Comparison of ENCODE assay signal across 1 cellular context in the genomic region with DNA sequence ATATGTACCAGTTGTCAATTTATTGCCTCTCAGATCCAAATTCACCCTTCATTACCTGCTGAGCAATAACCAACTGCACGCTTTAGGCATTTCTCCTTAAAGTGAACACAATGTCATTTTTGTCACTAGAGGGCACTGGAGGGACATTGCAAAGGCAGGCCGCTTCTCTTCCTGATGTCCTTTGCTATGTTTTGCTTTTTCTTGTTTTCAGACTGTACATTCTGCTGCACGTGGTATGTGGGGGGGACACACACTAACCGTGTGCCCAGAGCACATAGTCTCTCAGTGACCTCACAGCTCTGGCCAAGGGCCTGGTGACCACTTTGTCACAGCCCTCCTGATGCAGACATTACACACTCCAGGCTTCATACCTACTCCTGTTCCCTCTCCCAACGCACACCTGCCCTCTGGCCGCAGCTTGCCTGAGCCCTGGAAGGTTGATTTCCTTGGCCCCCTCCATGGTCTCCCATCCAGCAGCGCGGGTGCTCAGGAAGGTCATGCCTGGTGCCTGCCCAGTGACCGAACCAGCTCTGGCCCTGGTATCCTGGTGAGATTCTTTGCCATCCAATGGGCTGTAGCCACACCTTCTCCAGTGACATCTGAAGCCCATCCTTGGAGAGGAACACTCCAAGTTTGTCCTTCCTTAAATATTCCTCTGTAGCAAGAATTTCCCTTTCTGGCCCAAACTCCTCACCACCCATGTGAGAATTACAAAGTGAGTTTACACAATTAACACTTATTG.
TF ChIP-seq lines count a peak whose summit lies in the region.

No MANE protein-coding gene starts in this region.

TF ChIP-seq in GM12878, 131 proteins besides CTCF, POLR2A, EP300 and RAD21 (continued from another document):
- TF ChIP-seq, protein P1, sequence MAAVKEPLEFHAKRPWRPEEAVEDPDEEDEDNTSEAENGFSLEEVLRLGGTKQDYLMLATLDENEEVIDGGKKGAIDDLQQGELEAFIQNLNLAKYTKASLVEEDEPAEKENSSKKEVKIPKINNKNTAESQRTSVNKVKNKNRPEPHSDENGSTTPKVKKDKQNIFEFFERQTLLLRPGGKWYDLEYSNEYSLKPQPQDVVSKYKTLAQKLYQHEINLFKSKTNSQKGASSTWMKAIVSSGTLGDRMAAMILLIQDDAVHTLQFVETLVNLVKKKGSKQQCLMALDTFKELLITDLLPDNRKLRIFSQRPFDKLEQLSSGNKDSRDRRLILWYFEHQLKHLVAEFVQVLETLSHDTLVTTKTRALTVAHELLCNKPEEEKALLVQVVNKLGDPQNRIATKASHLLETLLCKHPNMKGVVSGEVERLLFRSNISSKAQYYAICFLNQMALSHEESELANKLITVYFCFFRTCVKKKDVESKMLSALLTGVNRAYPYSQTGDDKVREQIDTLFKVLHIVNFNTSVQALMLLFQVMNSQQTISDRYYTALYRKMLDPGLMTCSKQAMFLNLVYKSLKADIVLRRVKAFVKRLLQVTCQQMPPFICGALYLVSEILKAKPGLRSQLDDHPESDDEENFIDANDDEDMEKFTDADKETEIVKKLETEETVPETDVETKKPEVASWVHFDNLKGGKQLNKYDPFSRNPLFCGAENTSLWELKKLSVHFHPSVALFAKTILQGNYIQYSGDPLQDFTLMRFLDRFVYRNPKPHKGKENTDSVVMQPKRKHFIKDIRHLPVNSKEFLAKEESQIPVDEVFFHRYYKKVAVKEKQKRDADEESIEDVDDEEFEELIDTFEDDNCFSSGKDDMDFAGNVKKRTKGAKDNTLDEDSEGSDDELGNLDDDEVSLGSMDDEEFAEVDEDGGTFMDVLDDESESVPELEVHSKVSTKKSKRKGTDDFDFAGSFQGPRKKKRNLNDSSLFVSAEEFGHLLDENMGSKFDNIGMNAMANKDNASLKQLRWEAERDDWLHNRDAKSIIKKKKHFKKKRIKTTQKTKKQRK (IDR thresholded peaks at IDR 0.05; ENCODE audit: low read depth, low read length) = no peak
- TF ChIP-seq, protein P2, sequence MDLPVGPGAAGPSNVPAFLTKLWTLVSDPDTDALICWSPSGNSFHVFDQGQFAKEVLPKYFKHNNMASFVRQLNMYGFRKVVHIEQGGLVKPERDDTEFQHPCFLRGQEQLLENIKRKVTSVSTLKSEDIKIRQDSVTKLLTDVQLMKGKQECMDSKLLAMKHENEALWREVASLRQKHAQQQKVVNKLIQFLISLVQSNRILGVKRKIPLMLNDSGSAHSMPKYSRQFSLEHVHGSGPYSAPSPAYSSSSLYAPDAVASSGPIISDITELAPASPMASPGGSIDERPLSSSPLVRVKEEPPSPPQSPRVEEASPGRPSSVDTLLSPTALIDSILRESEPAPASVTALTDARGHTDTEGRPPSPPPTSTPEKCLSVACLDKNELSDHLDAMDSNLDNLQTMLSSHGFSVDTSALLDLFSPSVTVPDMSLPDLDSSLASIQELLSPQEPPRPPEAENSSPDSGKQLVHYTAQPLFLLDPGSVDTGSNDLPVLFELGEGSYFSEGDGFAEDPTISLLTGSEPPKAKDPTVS (IDR thresholded peaks at IDR 0.05; ENCODE audit: low read depth, low read length) = no peak
- no peak for TF ChIP-seq SMAD1 (IDR thresholded peaks at IDR 0.05; ENCODE audit: low read depth, partially characterized antibody)
- TF ChIP-seq, protein P3, sequence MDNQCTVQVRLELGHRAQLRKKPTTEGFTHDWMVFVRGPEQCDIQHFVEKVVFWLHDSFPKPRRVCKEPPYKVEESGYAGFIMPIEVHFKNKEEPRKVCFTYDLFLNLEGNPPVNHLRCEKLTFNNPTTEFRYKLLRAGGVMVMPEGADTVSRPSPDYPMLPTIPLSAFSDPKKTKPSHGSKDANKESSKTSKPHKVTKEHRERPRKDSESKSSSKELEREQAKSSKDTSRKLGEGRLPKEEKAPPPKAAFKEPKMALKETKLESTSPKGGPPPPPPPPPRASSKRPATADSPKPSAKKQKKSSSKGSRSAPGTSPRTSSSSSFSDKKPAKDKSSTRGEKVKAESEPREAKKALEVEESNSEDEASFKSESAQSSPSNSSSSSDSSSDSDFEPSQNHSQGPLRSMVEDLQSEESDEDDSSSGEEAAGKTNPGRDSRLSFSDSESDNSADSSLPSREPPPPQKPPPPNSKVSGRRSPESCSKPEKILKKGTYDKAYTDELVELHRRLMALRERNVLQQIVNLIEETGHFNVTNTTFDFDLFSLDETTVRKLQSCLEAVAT (IDR thresholded peaks at IDR 0.05) = no peak
